Comparison of ENCODE assay signal across 12 cellular contexts in genomic region chr10:71045936-71046335, GRCh38.
DNase-seq lines count a peak whose midpoint lies in the region; ATAC-seq and TF ChIP-seq lines count a peak whose summit lies in the region.
"Had no signal": no experiment of that assay in that cellular context is flagged by ENCODE, and none has a peak within 500 bp of the region (broad histone marks: within the 10 kb centered on the region; RNA-seq: fewer than 3 reads in every experiment).

No MANE protein-coding gene starts in this region.

- no peaks in the 10 kb centered on the region for H3K4me1 ChIP-seq in lower lobe of right lung
- no peaks in the 10 kb centered on the region for H3K4me1 ChIP-seq in osteoblast (ENCODE audit: insufficient read depth, low read length)

- TF ChIP-seq CTCF in lower lobe of right lung (IDR thresholded peaks at IDR 0.05) (no peak), osteoblast (IDR thresholded peaks at IDR 0.05; ENCODE audit: extremely low read depth, low read depth, low read length) (no peak)

- H3K36me3 ChIP-seq in lower lobe of right lung (no peaks in the 10 kb centered on the region), osteoblast (ENCODE audit: insufficient read depth, low read length) (no peaks in the 10 kb centered on the region)
- H3K36me3 ChIP-seq: BE2C had no signal

- H4K20me1 ChIP-seq in osteoblast (ENCODE audit: insufficient read depth, low read length) = no peaks in the 10 kb centered on the region

- H2AFZ ChIP-seq in osteoblast (ENCODE audit: low read length) = no peak overlapping the region

- H3K27me3 ChIP-seq in lower lobe of right lung (ENCODE audit: low read depth) (peaks cover 7% of the 10 kb centered on the region), osteoblast (ENCODE audit: insufficient read depth, low read length) (peaks cover 28% of the 10 kb centered on the region)
- H3K27me3 ChIP-seq: BE2C had no signal

- H3K9me3 ChIP-seq in lower lobe of right lung (no peaks in the 10 kb centered on the region), osteoblast (ENCODE audit: low read depth, low read length) (no peaks in the 10 kb centered on the region)
- H3K9me3 ChIP-seq: BE2C had no signal

- H3K4me3 ChIP-seq in lower lobe of right lung = no peak overlapping the region
- no peak overlapping the region for H3K4me3 ChIP-seq in osteoblast (ENCODE audit: insufficient read depth, low read length)

- no peak overlapping the region for H3K4me2 ChIP-seq in osteoblast (ENCODE audit: insufficient read depth, low read length)

- H3K79me2 ChIP-seq in osteoblast (ENCODE audit: insufficient read depth, low read length) = no peaks in the 10 kb centered on the region

- DNase-seq in KG1 (lab: John Stamatoyannopoulos, UW) (peak; percentile 51), lower lobe of right lung (peak; percentile 28), osteoblast (ENCODE audit: insufficient read length, low spot score, missing footprints) (peak; percentile 73), GDM1 (lab: John Stamatoyannopoulos, UW) (no peak), NCI-H69 (lab: John Stamatoyannopoulos, UW) (no peak)
- DNase-seq in stimulated activated CD4-positive, alpha-beta T cell treated with anti-CD3 and anti-CD28 coated beads, Interleukin-12 subunit alpha, Interleukin-12 subunit beta, amount 100 ng/mL, for 4 hours = no peak
- DNase-seq: BE2C; CD8-positive, alpha-beta memory T cell; DMS53; HCEC 1CT; HFFc6 had no signal

- ATAC-seq in lower lobe of right lung (no peak), HG02973 (IDR thresholded peaks at IDR 0.05; ENCODE audit: unreplicated experiment) (no peak)

- H3K27ac ChIP-seq in lower lobe of right lung (no peak overlapping the region), osteoblast (ENCODE audit: low read depth, low read length) (no peak overlapping the region)

- intact Hi-C loops in lower lobe of right lung (cut with DNase I) = no loop called here

Comparison
In these comparisons a context has a peak if more than half of its experiments do, and no peak if none do; other contexts are left out.
1. DNase-seq: peak in KG1 (single experiment), lower lobe of right lung (single experiment) and osteoblast (single experiment); none in stimulated activated CD4-positive, alpha-beta T cell treated with anti-CD3 and anti-CD28 coated beads, Interleukin-12 subunit alpha, Interleukin-12 subunit beta, amount 100 ng/mL, for 4 hours (single experiment), GDM1 (single experiment) and NCI-H69 (single experiment).